In the genomic region with DNA sequence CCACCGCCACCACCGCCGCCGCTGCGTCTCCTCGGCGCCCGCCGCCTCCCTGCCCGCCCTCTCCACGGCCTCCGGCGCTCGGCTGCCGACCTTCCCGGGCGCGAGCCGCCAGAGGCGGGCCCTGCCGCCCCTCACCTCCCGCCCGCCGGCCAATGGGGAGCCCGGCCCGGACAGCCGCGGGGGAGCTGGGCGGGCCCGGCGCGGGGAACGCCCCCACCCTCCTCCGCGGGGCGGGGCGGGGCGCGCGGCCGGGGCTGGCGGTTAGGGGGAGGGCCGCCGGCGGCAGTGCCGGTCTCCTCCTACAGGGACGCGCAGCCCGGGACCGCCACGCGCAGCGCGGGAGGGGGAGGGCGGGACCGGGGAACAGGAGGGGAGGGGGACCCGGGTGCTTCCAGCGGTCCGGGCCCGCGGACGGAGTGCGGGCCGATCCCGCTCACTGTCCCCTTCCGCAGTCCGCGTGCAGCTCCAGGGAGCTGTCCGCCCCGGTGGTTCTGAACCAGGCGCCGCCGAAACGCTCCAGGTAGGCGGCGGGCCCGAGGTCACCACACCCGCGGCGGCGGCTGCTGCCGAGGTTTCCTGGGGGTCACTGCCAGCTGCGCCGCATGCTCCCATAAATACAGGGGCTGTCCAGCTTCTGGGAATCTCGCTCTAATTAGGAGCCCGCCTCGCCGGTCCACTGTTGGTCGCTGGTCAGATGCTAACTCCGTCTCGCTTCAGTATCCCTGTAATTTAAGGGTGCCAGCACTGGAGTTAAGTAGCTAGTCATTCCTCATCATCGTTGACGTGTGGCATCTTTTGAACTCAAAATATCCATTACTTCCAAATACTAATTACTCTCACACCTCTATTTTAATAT, we compare ENCODE assay signal across 1 cellular context.
A peak's percentile ranks its signal among the peaks of the same experiment; 100 is the strongest.
TF ChIP-seq lines count a peak whose summit lies in the region.

A gene with protein sequence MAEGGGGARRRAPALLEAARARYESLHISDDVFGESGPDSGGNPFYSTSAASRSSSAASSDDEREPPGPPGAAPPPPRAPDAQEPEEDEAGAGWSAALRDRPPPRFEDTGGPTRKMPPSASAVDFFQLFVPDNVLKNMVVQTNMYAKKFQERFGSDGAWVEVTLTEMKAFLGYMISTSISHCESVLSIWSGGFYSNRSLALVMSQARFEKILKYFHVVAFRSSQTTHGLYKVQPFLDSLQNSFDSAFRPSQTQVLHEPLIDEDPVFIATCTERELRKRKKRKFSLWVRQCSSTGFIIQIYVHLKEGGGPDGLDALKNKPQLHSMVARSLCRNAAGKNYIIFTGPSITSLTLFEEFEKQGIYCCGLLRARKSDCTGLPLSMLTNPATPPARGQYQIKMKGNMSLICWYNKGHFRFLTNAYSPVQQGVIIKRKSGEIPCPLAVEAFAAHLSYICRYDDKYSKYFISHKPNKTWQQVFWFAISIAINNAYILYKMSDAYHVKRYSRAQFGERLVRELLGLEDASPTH (minus strand): TSS at position 87 of the 856 bp plus-strand sequence. CDS start 404 bp downstream, outside the sequence.

TF ChIP-seq in K562, 482 proteins besides CTCF, POLR2A, EP300 and RAD21 (continued from another document and continues in another):
- TF ChIP-seq, protein P1, sequence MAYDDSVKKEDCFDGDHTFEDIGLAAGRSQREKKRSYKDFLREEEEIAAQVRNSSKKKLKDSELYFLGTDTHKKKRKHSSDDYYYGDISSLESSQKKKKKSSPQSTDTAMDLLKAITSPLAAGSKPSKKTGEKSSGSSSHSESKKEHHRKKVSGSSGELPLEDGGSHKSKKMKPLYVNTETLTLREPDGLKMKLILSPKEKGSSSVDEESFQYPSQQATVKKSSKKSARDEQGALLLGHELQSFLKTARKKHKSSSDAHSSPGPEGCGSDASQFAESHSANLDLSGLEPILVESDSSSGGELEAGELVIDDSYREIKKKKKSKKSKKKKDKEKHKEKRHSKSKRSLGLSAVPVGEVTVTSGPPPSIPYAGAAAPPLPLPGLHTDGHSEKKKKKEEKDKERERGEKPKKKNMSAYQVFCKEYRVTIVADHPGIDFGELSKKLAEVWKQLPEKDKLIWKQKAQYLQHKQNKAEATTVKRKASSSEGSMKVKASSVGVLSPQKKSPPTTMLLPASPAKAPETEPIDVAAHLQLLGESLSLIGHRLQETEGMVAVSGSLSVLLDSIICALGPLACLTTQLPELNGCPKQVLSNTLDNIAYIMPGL (CRISPR knock-in tag; IDR thresholded peaks at IDR 0.05) = 0 out of 2 replicates have a peak, but pooled peaks have one; percentile 41
- TF ChIP-seq ZBTB1 (CRISPR knock-in tag; IDR thresholded peaks at IDR 0.05; ENCODE audit: borderline replicate concordance, low read depth) = peak; percentile 86
- TF ChIP-seq, protein P2, sequence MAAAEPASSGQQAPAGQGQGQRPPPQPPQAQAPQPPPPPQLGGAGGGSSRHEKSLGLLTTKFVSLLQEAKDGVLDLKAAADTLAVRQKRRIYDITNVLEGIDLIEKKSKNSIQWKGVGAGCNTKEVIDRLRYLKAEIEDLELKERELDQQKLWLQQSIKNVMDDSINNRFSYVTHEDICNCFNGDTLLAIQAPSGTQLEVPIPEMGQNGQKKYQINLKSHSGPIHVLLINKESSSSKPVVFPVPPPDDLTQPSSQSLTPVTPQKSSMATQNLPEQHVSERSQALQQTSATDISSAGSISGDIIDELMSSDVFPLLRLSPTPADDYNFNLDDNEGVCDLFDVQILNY (CRISPR knock-in tag; IDR thresholded peaks at IDR 0.05) = peak; percentile 70; the same call in 1 of the 2 replicates
- TF ChIP-seq PHF8 (IDR thresholded peaks at IDR 0.05; ENCODE audit: borderline replicate concordance, low read length) = no peak; the same call in 1 of the 2 replicates
- peak; percentile 80 for TF ChIP-seq ZNF766 (CRISPR knock-in tag; conservative IDR thresholded peaks at IDR 0.05)
- TF ChIP-seq MGA (IDR thresholded peaks at IDR 0.05) = no peak
- peak; percentile 90 for TF ChIP-seq MAX (CRISPR knock-in tag; IDR thresholded peaks at IDR 0.05)
- TF ChIP-seq HNRNPH1 (optimal IDR thresholded peaks at IDR 0.05; ENCODE audit: low read depth, low read length) = no peak
- peak; percentile 30; the same call in 1 of the 2 replicates for TF ChIP-seq TCF3 (CRISPR knock-in tag; IDR thresholded peaks at IDR 0.05)
- peak in 1 of 3 experiments; percentile 60; a peak in 2 of 6 replicates for TF ChIP-seq ZBTB11 (CRISPR knock-in tag; IDR thresholded peaks at IDR 0.05)
- peak; percentile 68 for TF ChIP-seq SP1 (CRISPR knock-in tag; IDR thresholded peaks at IDR 0.05)
- TF ChIP-seq SAP30 (IDR thresholded peaks at IDR 0.05; ENCODE audit: borderline replicate concordance, insufficient read depth, low read depth, low read length, poor library complexity, severe bottlenecking) = peak; percentile 98
- TF ChIP-seq CSDE1 (IDR thresholded peaks at IDR 0.05) = no peak
- TF ChIP-seq HCFC1 (IDR thresholded peaks at IDR 0.05; ENCODE audit: low read depth, low read length) = peak; percentile 52
- TF ChIP-seq ATF6 (CRISPR knock-in tag; IDR thresholded peaks at IDR 0.05) = peak; percentile 84; the same call in 1 of the 2 replicates
- TF ChIP-seq MITF (IDR thresholded peaks at IDR 0.05) = 0 out of 2 replicates have a peak, but pooled peaks have one; percentile 24
- no peak for TF ChIP-seq FOXK2 (conservative IDR thresholded peaks at IDR 0.05 in 1 of 2, IDR thresholded peaks at IDR 0.05 in 1 of 2; ENCODE audit: low read depth in 2 of 2)
